1 cellular context compared by ENCODE assay signal in genomic region chr1:160419838-160420169, GRCh38.
TF ChIP-seq lines count a peak whose summit lies in the region.

No MANE protein-coding gene starts in this region.

TF ChIP-seq in K562, 482 proteins besides CTCF, POLR2A, EP300 and RAD21:
- TF ChIP-seq, protein P1, sequence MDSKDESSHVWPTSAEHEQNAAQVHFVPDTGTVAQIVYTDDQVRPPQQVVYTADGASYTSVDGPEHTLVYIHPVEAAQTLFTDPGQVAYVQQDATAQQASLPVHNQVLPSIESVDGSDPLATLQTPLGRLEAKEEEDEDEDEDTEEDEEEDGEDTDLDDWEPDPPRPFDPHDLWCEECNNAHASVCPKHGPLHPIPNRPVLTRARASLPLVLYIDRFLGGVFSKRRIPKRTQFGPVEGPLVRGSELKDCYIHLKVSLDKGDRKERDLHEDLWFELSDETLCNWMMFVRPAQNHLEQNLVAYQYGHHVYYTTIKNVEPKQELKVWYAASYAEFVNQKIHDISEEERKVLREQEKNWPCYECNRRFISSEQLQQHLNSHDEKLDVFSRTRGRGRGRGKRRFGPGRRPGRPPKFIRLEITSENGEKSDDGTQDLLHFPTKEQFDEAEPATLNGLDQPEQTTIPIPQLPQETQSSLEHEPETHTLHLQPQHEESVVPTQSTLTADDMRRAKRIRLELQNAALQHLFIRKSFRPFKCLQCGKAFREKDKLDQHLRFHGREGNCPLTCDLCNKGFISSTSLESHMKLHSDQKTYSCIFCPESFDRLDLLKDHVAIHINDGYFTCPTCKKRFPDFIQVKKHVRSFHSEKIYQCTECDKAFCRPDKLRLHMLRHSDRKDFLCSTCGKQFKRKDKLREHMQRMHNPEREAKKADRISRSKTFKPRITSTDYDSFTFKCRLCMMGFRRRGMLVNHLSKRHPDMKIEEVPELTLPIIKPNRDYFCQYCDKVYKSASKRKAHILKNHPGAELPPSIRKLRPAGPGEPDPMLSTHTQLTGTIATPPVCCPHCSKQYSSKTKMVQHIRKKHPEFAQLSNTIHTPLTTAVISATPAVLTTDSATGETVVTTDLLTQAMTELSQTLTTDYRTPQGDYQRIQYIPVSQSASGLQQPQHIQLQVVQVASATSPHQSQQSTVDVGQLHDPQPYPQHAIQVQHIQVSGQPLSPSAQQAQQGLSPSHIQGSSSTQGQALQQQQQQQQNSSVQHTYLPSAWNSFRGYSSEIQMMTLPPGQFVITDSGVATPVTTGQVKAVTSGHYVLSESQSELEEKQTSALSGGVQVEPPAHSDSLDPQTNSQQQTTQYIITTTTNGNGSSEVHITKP (IDR thresholded peaks at IDR 0.05; ENCODE audit: partially characterized antibody), result peak; percentile 95
- TF ChIP-seq FOXK2 (conservative IDR thresholded peaks at IDR 0.05 in 1 of 2, IDR thresholded peaks at IDR 0.05 in 1 of 2; ENCODE audit: low read depth in 2 of 2) (0 out of 4 replicates have a peak, but pooled peaks of 1 of the 2 experiments have one; percentile 46), SFPQ (IDR thresholded peaks at IDR 0.05; ENCODE audit: low read depth, low read length) (no peak), ATF7 (IDR thresholded peaks at IDR 0.05) (peak; percentile 30; the same call in 1 of the 2 replicates)
